Comparison of ENCODE assay signal across 12 cellular contexts in the genomic region with DNA sequence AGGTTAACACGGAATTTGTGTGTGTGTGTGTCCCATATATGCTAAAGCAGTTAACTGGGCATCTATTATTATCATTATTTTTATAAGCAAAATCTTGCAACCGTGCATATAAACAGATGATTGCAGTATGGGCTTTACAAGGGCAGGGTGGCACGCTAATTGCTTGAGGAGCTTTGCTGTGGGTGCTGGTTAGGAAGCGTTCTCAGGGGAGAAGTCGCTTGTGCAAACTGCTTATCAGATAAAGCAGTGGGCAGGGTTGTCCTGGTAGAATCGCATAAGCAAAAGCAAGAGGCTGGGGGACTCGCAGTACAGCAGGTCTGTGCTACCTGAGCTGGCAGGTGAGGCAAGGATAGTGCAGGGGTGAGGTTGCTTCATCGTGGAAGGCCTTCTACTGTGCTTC. TPM values are rescaled to one million over a fixed set of nuclear protein-coding genes. Genes with fewer than 3 reads are reported as not detected.
DNase-seq lines count a peak whose midpoint lies in the region; ATAC-seq and TF ChIP-seq lines count a peak whose summit lies in the region.
"Had no signal": no experiment of that assay in that cellular context is flagged by ENCODE, and none has a peak within 500 bp of the region (broad histone marks: within the 10 kb centered on the region; RNA-seq: fewer than 3 reads in every experiment).

No MANE protein-coding gene starts in this region.

- H3K36me3 Mint-ChIP-seq in Caco-2 (ENCODE audit: insufficient read depth, unreplicated experiment): no peaks in the 10 kb centered on the region

- no peaks in the 10 kb centered on the region for H4K20me1 ChIP-seq in SK-N-SH (ENCODE audit: insufficient read depth)

- peaks cover 23% of the 10 kb centered on the region for H3F3A ChIP-seq in SK-N-SH (replicated peaks; ENCODE audit: insufficient read depth)

- no peak for ATAC-seq in SK-N-SH treated with all-trans-retinoic acid at 6 μM for 48 hours
- ATAC-seq in GM21423 (IDR thresholded peaks at IDR 0.05; ENCODE audit: unreplicated experiment): no peak

- H3K27me3 ChIP-seq in SK-N-SH (ENCODE audit: insufficient read depth): no peaks in the 10 kb centered on the region
- H3K27me3 ChIP-seq in SJCRH30: no peaks in the 10 kb centered on the region
- H3K27me3 ChIP-seq in brain microvascular endothelial cell (replicated peaks): no peaks in the 10 kb centered on the region
- no peaks in the 10 kb centered on the region for H3K27me3 ChIP-seq in sigmoid colon
- no peaks in the 10 kb centered on the region for H3K27me3 ChIP-seq in Caco-2 (replicated peaks; ENCODE audit: control insufficient read depth, insufficient read depth, low read length)

- peaks cover 6 to 11% of the 10 kb centered on the region in 2 experiments for H3K4me1 ChIP-seq in SK-N-SH (ENCODE audit: control insufficient read depth in 1 of 2, insufficient read depth in 2 of 2, low read depth in 1 of 2, low read length in 1 of 2)
- H3K4me1 ChIP-seq in SJCRH30: peaks cover 13% of the 10 kb centered on the region; the same call in 1 of the 2 replicates
- peaks cover 0 to 28% (median 22%) of the 10 kb centered on the region in 4 donors for H3K4me1 ChIP-seq in sigmoid colon
- peaks cover 3% of the 10 kb centered on the region; the same call in 1 of the 2 replicates for H3K4me1 ChIP-seq in Caco-2

- BruUV-seq in Caco-2 (replicated peaks; lab: Mats Ljungman, UMichigan): no TSS peak

- DNase-seq in SK-N-SH (no peak), SJCRH30 (no peak), brain microvascular endothelial cell (no peak), sigmoid colon (no peak), middle frontal gyrus (ENCODE audit: extremely low spot score, low spot score) (no peak), Caco-2 (no peak)

- H3K36me3 ChIP-seq in SK-N-SH (replicated peaks in 1 of 2; ENCODE audit: control insufficient read depth in 1 of 2, insufficient read depth in 2 of 2, low read length in 1 of 2): no peaks in the 10 kb centered on the region
- no peaks in the 10 kb centered on the region for H3K36me3 ChIP-seq in SJCRH30
- H3K36me3 ChIP-seq in brain microvascular endothelial cell (replicated peaks): no peaks in the 10 kb centered on the region
- H3K36me3 ChIP-seq in sigmoid colon: no peaks in the 10 kb centered on the region
- H3K36me3 ChIP-seq in Caco-2 (ENCODE audit: control insufficient read depth, insufficient read depth, low read length): no peaks in the 10 kb centered on the region

- 0 out of 2 replicates have a peak overlapping the region, but pooled peaks have one; percentile 69 for H3K4me2 ChIP-seq in SK-N-SH

- no peak overlapping the region for H3K4me3 Mint-ChIP-seq in Caco-2 (ENCODE audit: unreplicated experiment)

- H3K4me3 ChIP-seq in SK-N-SH (ENCODE audit: low read depth in 2 of 2, low read length in 1 of 2) (no peak overlapping the region), SJCRH30 (no peak overlapping the region), brain microvascular endothelial cell (ENCODE audit: low read depth, low read length) (no peak overlapping the region), sigmoid colon (no peak overlapping the region), Caco-2 (ENCODE audit: low read depth, low read length) (no peak overlapping the region)

- no peak for TF ChIP-seq CTCF in SK-N-SH (IDR thresholded peaks at IDR 0.05)
- TF ChIP-seq CTCF in brain microvascular endothelial cell (IDR thresholded peaks at IDR 0.05; ENCODE audit: low read depth, low read length, missing control alignments): no peak
- no peak for TF ChIP-seq CTCF in sigmoid colon (IDR thresholded peaks at IDR 0.05)
- TF ChIP-seq CTCF in Caco-2 (IDR thresholded peaks at IDR 0.05; ENCODE audit: insufficient read depth in 1 of 2, low read depth in 1 of 2, low read length in 1 of 2, severe bottlenecking in 1 of 2, unreplicated experiment in 1 of 2): no peak

- in situ Hi-C loops in brain microvascular endothelial cell (cut with HindIII; ENCODE audit: low pct_ligation_motif_present, low sequenced_read_pairs): no loop called here

- intact Hi-C loops in sigmoid colon (cut with DNase I): loop anchor here (5.0 kb wide), 2 partner anchors 172 to 562 kb away; a partner anchor contains a TSS
- intact Hi-C loops in Caco-2 (cut with micrococcal nuclease; ENCODE audit: unreplicated experiment): no loop called here

- H3K79me2 ChIP-seq in SK-N-SH (ENCODE audit: insufficient read depth): no peaks in the 10 kb centered on the region

- no peaks in the 10 kb centered on the region for H3K4me1 Mint-ChIP-seq in Caco-2 (ENCODE audit: low read depth, unreplicated experiment)

- CTCF ChIA-PET in SK-N-SH (lab: Yijun Ruan, JAX): interaction anchor here (0.6 to 6.1 kb wide), 16 partner anchors 8 to 785 kb away, joined by 3 to 65 read pairs (median 6); a partner anchor contains a TSS
- CTCF ChIA-PET in Caco-2 (lab: Charles Lee): interaction anchor here (1.3 kb wide), 1 partner anchor 334 kb away, joined by 30 read pairs; no protein-coding TSS in a partner anchor

- peak overlapping the region; percentile 18 to 96; a peak in 3 of 4 replicates for H3K27ac ChIP-seq in SK-N-SH (ENCODE audit: low read depth in 2 of 2, low read length in 1 of 2)
- peak overlapping the region; percentile 9; the same call in 1 of the 2 replicates for H3K27ac ChIP-seq in SJCRH30
- peak overlapping the region; percentile 95 for H3K27ac ChIP-seq in brain microvascular endothelial cell
- H3K27ac ChIP-seq in sigmoid colon: peak overlapping the region in 3 of 4 donors; percentile 80 to 84 (median 81)

- H3K27ac Mint-ChIP-seq in Caco-2 (ENCODE audit: unreplicated experiment): no peak overlapping the region

- no peaks in the 10 kb centered on the region for H3K9me3 Mint-ChIP-seq in Caco-2 (ENCODE audit: unreplicated experiment)

- TF ChIP-seq POLR2A in sigmoid colon (IDR thresholded peaks at IDR 0.05): no peak

- H3K9me2 ChIP-seq in SK-N-SH: no peaks in the 10 kb centered on the region

- H2AFZ ChIP-seq in SK-N-SH (ENCODE audit: low read depth): no peak overlapping the region

- peaks cover 3% of the 10 kb centered on the region for H3K27me3 Mint-ChIP-seq in Caco-2 (ENCODE audit: insufficient read depth, unreplicated experiment)

- WGBS in SK-N-SH (ENCODE audit: low lambda C conversion rate): 75% methylated on average over 8 of the region's 8 CpGs
- 61 to 74% methylated on average over 8 of the region's 8 CpGs for WGBS in sigmoid colon, 2 donors

- no peak overlapping the region for H3K9ac ChIP-seq in SK-N-SH

- TF ChIP-seq EP300 in SK-N-SH (IDR thresholded peaks at IDR 0.05; ENCODE audit: borderline replicate concordance in 1 of 2, low read depth in 1 of 2, low read length in 1 of 2) (no peak), sigmoid colon (IDR thresholded peaks at IDR 0.05) (no peak)

- no peak for TF ChIP-seq RAD21 in SK-N-SH (IDR thresholded peaks at IDR 0.05; ENCODE audit: low read length)

- H3K9me3 ChIP-seq in SK-N-SH (no peaks in the 10 kb centered on the region), SJCRH30 (replicated peaks) (no peaks in the 10 kb centered on the region), sigmoid colon (no peaks in the 10 kb centered on the region), Caco-2 (no peaks in the 10 kb centered on the region)

- POLR2A ChIA-PET in SK-N-SH (lab: Yijun Ruan, JAX): no interaction called here
- POLR2A ChIA-PET in Caco-2 (lab: Charles Lee): no interaction called here

TF ChIP-seq in SK-N-SH, 30 proteins besides CTCF, POLR2A, EP300 and RAD21 (continues in another document):
- TF ChIP-seq, protein P1, sequence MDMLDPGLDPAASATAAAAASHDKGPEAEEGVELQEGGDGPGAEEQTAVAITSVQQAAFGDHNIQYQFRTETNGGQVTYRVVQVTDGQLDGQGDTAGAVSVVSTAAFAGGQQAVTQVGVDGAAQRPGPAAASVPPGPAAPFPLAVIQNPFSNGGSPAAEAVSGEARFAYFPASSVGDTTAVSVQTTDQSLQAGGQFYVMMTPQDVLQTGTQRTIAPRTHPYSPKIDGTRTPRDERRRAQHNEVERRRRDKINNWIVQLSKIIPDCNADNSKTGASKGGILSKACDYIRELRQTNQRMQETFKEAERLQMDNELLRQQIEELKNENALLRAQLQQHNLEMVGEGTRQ (IDR thresholded peaks at IDR 0.05; ENCODE audit: borderline replicate concordance, low read depth, low read length): no peak
- TF ChIP-seq SIN3A (IDR thresholded peaks at IDR 0.05; ENCODE audit: borderline replicate concordance, low read depth, low read length) (no peak), TCF12 (IDR thresholded peaks at IDR 0.05) (no peak), GABPA (IDR thresholded peaks at IDR 0.05; ENCODE audit: low read depth) (no peak), POLR2AphosphoS5 (IDR thresholded peaks at IDR 0.05; ENCODE audit: low read depth, low read length) (no peak)

TF ChIP-seq in SK-N-SH treated with all-trans-retinoic acid at 6 μM for 48 hours, 23 proteins besides CTCF, POLR2A, EP300 and RAD21:
- TF ChIP-seq ISL1 (CRISPR knock-in tag; IDR thresholded peaks at IDR 0.05) (no peak), BACH2 (CRISPR knock-in tag; IDR thresholded peaks at IDR 0.05; ENCODE audit: borderline replicate concordance) (no peak), ZFP30 (CRISPR knock-in tag; IDR thresholded peaks at IDR 0.05) (no peak), RARB (CRISPR knock-in tag; IDR thresholded peaks at IDR 0.05) (no peak), ZNF8 (CRISPR knock-in tag; IDR thresholded peaks at IDR 0.05) (no peak)

RNA-seq across cellular contexts. Expression of a gene that starts 9.7 kb away (rescaled TPM):
- polyA plus RNA-seq in SK-N-SH (2012; rRNA removed): not detected in 2 replicates
- not detected in 2 replicates for polyA plus RNA-seq in SK-N-SH (2012; cell fraction: cytosol; rRNA removed)
- not detected in 2 replicates for polyA plus RNA-seq in SK-N-SH (2012; cell fraction: nucleus; rRNA removed)
- not detected in 2 replicates for total RNA-seq in SJCRH30 (2014; rRNA removed; shearing (Covaris generic))
- total RNA-seq in sigmoid colon: not detected
- not detected for polyA plus RNA-seq in sigmoid colon
- total RNA-seq in Caco-2 (2022): not detected in 2 replicates
- total RNA-seq: fibroblast of villous mesenchyme, HT-29, left ventricle myocardium superior, temporal lobe had no signal

RNA-seq across cellular contexts. Expression of a gene that starts 43.1 kb away (rescaled TPM):
- polyA plus RNA-seq in SK-N-SH (2012; rRNA removed) (11.9 and 14.6 TPM in 2 replicates), sigmoid colon (10 to 100 TPM in 1 of 3 donors, 1 to 10 TPM in 2; 7.6 to 10.2 (median 9.4) TPM)
- 9.9 and 10.9 TPM in 2 replicates for polyA plus RNA-seq in SK-N-SH (2012; cell fraction: cytosol; rRNA removed)
- polyA plus RNA-seq in SK-N-SH (2012; cell fraction: nucleus; rRNA removed): 22.4 and 46.4 TPM in 2 replicates
- 71.3 and 84.5 TPM in 2 replicates for total RNA-seq in SJCRH30 (2014; rRNA removed; shearing (Covaris generic))
- total RNA-seq in sigmoid colon (10 to 100 TPM; 32.5 to 65.2 (median 48.6) TPM), Caco-2 (2022) (26.3 and 30.8 TPM in 2 replicates)

RNA-seq across cellular contexts. Expression of a gene that starts 43.2 kb away (rescaled TPM):
- 15.9 and 20.6 TPM in 2 replicates for polyA plus RNA-seq in SK-N-SH (2012; rRNA removed)
- polyA plus RNA-seq in SK-N-SH (2012; cell fraction: cytosol; rRNA removed): 18.5 and 21.2 TPM in 2 replicates
- 6.7 and 7.1 TPM in 2 replicates for polyA plus RNA-seq in SK-N-SH (2012; cell fraction: nucleus; rRNA removed)
- 53.3 and 53.4 TPM in 2 replicates for total RNA-seq in SJCRH30 (2014; rRNA removed; shearing (Covaris generic))
- 10 to 100 TPM; 11.4 to 22.2 (median 16.6) TPM for total RNA-seq in sigmoid colon
- polyA plus RNA-seq in sigmoid colon: 1 to 10 TPM in 2 of 3 donors, under 1 TPM in 1; 0.46 to 7.8 (median 3.5) TPM
- 1.9 and 2.0 TPM in 2 replicates for total RNA-seq in Caco-2 (2022)

Comparison
In these comparisons a context has a peak if more than half of its experiments do, and no peak if none do; other contexts are left out.
1. H3K27ac ChIP-seq: peak in every context shown above with its lines; median percentile 95 in brain microvascular endothelial cell; 81 in sigmoid colon; 57 in SK-N-SH; 9 in SJCRH30.